In genomic region chr1:77370588-77371306, GRCh38 we compare ENCODE assay signal across 14 cellular contexts.
DNase-seq lines count a peak whose midpoint lies in the region; ATAC-seq and TF ChIP-seq lines count a peak whose summit lies in the region.
"Had no signal": no experiment of that assay in that cellular context is flagged by ENCODE, and none has a peak within 500 bp of the region (broad histone marks: within the 10 kb centered on the region; RNA-seq: fewer than 3 reads in every experiment).

No MANE protein-coding gene starts in this region.

- ATAC-seq in HG02870 (IDR thresholded peaks at IDR 0.05; ENCODE audit: unreplicated experiment) (no peak), GM19328 (IDR thresholded peaks at IDR 0.05; ENCODE audit: unreplicated experiment) (no peak)

- TF ChIP-seq CTCF in AG09319 (IDR thresholded peaks at IDR 0.05; ENCODE audit: low read depth, low read length) (no peak), astrocyte of the spinal cord (IDR thresholded peaks at IDR 0.05; ENCODE audit: low read depth, low read length) (no peak), A673 (conservative IDR thresholded peaks at IDR 0.05; ENCODE audit: low read depth, low read length) (no peak)

- no peaks in the 10 kb centered on the region for H3K27me3 ChIP-seq in A673 (replicated peaks; ENCODE audit: insufficient read depth, low read depth, low read length, poor library complexity)
- H3K27me3 ChIP-seq: transverse colon had no signal

- CTCF ChIA-PET in A673 (lab: Charles Lee) = no interaction called here

- DNase-seq in AG09319 (ENCODE audit: extremely low read depth, low read depth) = peak; percentile 88
- DNase-seq in HS-5 (ENCODE audit: low read depth) = peak; percentile 83
- peak; percentile 97 for DNase-seq in astrocyte of the spinal cord (ENCODE audit: low read depth, low spot score)
- DNase-seq in lung microvascular endothelial cell (ENCODE audit: low read depth in 2 of 2) = peak; percentile 19 to 79
- DNase-seq in A673 (ENCODE audit: low spot score) = no peak
- no peak for DNase-seq in SHP77 treated with DMSO at 0.1 percent for 48 hours (lab: John Stamatoyannopoulos, UW)
- DNase-seq: activated CD4-positive, alpha-beta T cell treated with anti-CD3 and anti-CD28 coated beads, Interleukin-2, amount 50 U/mL, for 4 hours; cerebellar nuclear complex; DMS153; NCI-H2081; stimulated activated CD4-positive, alpha-beta T cell treated with anti-CD3 and anti-CD28 coated beads, Interleukin-2, amount 100 ng/mL, for 24 hours; transverse colon had no signal

- POLR2A ChIA-PET in A673 (lab: Charles Lee; ENCODE audit: low non-redundant PET) = no interaction called here

- no peaks in the 10 kb centered on the region for H3K9me3 ChIP-seq in A673 (ENCODE audit: low read depth, low read length, poor library complexity, severe bottlenecking)
- H3K9me3 ChIP-seq: transverse colon had no signal

- H3K4me3 ChIP-seq in astrocyte of the spinal cord (ENCODE audit: low read depth, low read length) (no peak overlapping the region), A673 (ENCODE audit: low read depth, low read length, poor library complexity, severe bottlenecking) (no peak overlapping the region)
- H3K4me3 ChIP-seq: transverse colon had no signal

- H3K4me1 ChIP-seq in A673 (ENCODE audit: insufficient read depth, low read length, poor library complexity, severe bottlenecking) = no peaks in the 10 kb centered on the region
- H3K4me1 ChIP-seq: transverse colon had no signal

- no TSS peak for BruUV-seq in A673 (replicated peaks; lab: Mats Ljungman, UMichigan)

- H3K36me3 ChIP-seq in A673 (ENCODE audit: insufficient read depth, low read length, poor library complexity, severe bottlenecking) = no peaks in the 10 kb centered on the region
- H3K36me3 ChIP-seq: transverse colon had no signal

- no peak overlapping the region for H3K27ac ChIP-seq in A673 (ENCODE audit: low read depth, low read length, poor library complexity, severe bottlenecking)
- H3K27ac ChIP-seq: transverse colon had no signal

- in situ Hi-C loops in astrocyte of the spinal cord (cut with HindIII; ENCODE audit: low sequenced_read_pairs) = no loop called here

- intact Hi-C loops in A673 (cut with micrococcal nuclease; ENCODE audit: unreplicated experiment) = no loop called here

Comparison
In these comparisons a context has a peak if more than half of its experiments do, and no peak if none do; other contexts are left out.
1. DNase-seq: peak in AG09319 (single experiment), HS-5 (single experiment), astrocyte of the spinal cord (single experiment) and lung microvascular endothelial cell (2 of 2); none in A673 (single experiment) and SHP77 treated with DMSO at 0.1 percent for 48 hours (single experiment).